Comparison of ENCODE assay signal across 27 cellular contexts in the genomic region with DNA sequence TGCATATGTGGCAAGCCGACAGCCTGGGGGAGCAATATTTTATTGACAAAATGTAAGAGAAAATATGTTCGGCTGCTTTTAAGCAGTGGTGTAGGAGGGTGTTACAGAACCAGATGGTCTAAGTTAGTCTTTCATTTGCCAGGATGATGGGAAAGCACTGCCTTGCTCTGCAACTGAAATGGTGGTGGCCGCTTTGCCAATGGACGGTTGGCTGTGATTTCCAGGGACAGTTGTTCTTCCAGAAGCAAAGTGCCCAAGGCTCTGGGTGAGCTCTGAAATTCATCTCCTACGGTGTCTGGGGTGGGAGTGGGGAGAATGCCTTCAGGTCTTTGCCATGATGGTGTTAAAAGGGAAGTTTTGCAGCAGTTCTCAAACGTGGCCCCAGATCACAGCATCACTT.
"Had no signal": no experiment of that assay in that cellular context is flagged by ENCODE, and none has a peak within 500 bp of the region (broad histone marks: within the 10 kb centered on the region; RNA-seq: fewer than 3 reads in every experiment).

No MANE protein-coding gene starts in this region.

- H3K27ac Mint-ChIP-seq: mesothelial cell of epicardium; naive B cell; natural killer cell; nephron progenitor cell; stimulated activated naive B cell treated with anti-CD40 and anti-IgM and Interleukin-4, amounts not matched to agents 10 μg/mL and 1 μg/mL and 100 μg/mL, for 72 hours had no signal

- H3K4me2 ChIP-seq: hepatocyte, smooth muscle cell had no signal

- DNase-seq: heart right ventricle; left colon; left lung; lower lobe of right lung; mammary epithelial cell; mesenchymal stem cell; naive B cell; natural killer cell; nephron progenitor cell; nucleus accumbens; pancreas; psoas muscle; right lobe of liver; stimulated activated CD4-positive, alpha-beta T cell treated with anti-CD3 and anti-CD28 coated beads, Interleukin-1b, Interleukin-23, amount 100 ng/mL, for 48 hours; stimulated activated CD4-positive, alpha-beta T cell treated with anti-CD3 and anti-CD28 coated beads, Interleukin-4, amount 100 ng/mL, for 1 hour; stimulated activated naive B cell treated with anti-CD40 and anti-IgM and Interleukin-4, amounts not matched to agents 10 μg/mL and 1 μg/mL and 100 μg/mL, for 72 hours; stimulated activated naive CD8-positive, alpha-beta T cell treated with anti-CD3 and anti-CD28 coated beads, Interleukin-15, Interleukin-2, amounts not matched to agents 100 U/mL and 50 U/mL, for 24 hours; stomach; tibial artery; trophoblast cell; upper lobe of right lung had no signal

- H3K4me1 ChIP-seq: heart right ventricle, left lung, lower lobe of right lung, pancreas, psoas muscle, right atrium auricular region, right lobe of liver, stomach, suprapubic skin, tibial artery, upper lobe of right lung had no signal

- H3K27ac ChIP-seq: heart right ventricle, left lung, lower lobe of right lung, psoas muscle, right atrium auricular region, right lobe of liver, suprapubic skin, thoracic aorta, tibial artery, upper lobe of right lung had no signal

- H3K36me3 Mint-ChIP-seq: mesothelial cell of epicardium; naive B cell; natural killer cell; stimulated activated naive B cell treated with anti-CD40 and anti-IgM and Interleukin-4, amounts not matched to agents 10 μg/mL and 1 μg/mL and 100 μg/mL, for 72 hours had no signal

- H3K4me3 Mint-ChIP-seq: mesothelial cell of epicardium; naive B cell; natural killer cell; nephron progenitor cell; stimulated activated naive B cell treated with anti-CD40 and anti-IgM and Interleukin-4, amounts not matched to agents 10 μg/mL and 1 μg/mL and 100 μg/mL, for 72 hours had no signal

- H3K9me3 Mint-ChIP-seq: mesothelial cell of epicardium, nephron progenitor cell had no signal

- H3K27me3 Mint-ChIP-seq: naive B cell; stimulated activated naive B cell treated with anti-CD40 and anti-IgM and Interleukin-4, amounts not matched to agents 10 μg/mL and 1 μg/mL and 100 μg/mL, for 72 hours had no signal

- H3K4me1 Mint-ChIP-seq: mesothelial cell of epicardium; naive B cell; natural killer cell; stimulated activated naive B cell treated with anti-CD40 and anti-IgM and Interleukin-4, amounts not matched to agents 10 μg/mL and 1 μg/mL and 100 μg/mL, for 72 hours had no signal

- H3K27me3 ChIP-seq: heart right ventricle, hepatocyte, left lung, pancreas, right atrium auricular region, right lobe of liver, stomach, suprapubic skin, tibial artery, upper lobe of right lung had no signal

- H3K79me2 ChIP-seq: hepatocyte had no signal

- H3K36me3 ChIP-seq: heart right ventricle, left lung, lower lobe of right lung, pancreas, right atrium auricular region, right lobe of liver, stomach, suprapubic skin, thoracic aorta, tibial artery, upper lobe of right lung had no signal

- H3K4me3 ChIP-seq: heart right ventricle, hepatocyte, left lung, lower lobe of right lung, pancreas, psoas muscle, right atrium auricular region, right lobe of liver, smooth muscle cell, stomach, suprapubic skin, thoracic aorta, tibial artery, upper lobe of right lung had no signal
